ENCODE assay signal across 19 cellular contexts in genomic region chr7:99894738-99895137, GRCh38. TPM values are rescaled to one million over a fixed set of nuclear protein-coding genes. Genes with fewer than 3 reads are reported as not detected.
DNase-seq lines count a peak whose midpoint lies in the region; TF ChIP-seq lines count a peak whose summit lies in the region.
"Had no signal": no experiment of that assay in that cellular context is flagged by ENCODE, and none has a peak within 500 bp of the region (broad histone marks: within the 10 kb centered on the region; RNA-seq: fewer than 3 reads in every experiment).

No MANE protein-coding gene starts in this region.

- DNase-seq in activated naive CD4-positive, alpha-beta T cell (lab: John Stamatoyannopoulos, UW) = no peak
- DNase-seq in Calu3 (no peak), NCI-H1694 treated with DMSO at 0.1 percent for 48 hours (lab: John Stamatoyannopoulos, UW) (no peak), hepatic stellate cell (ENCODE audit: low spot score) (no peak)
- DNase-seq: 8988T; ACHN; BE2C; C1 segment of cervical spinal cord; CD4-positive, alpha-beta memory T cell; CD4-positive, CD25-positive, alpha-beta regulatory T cell; CD8-positive, alpha-beta memory T cell; COR-L47; DMS79 treated with DMSO at 0.1 percent for 48 hours; GF-D8 had no signal

- intact Hi-C loops in Calu3 (cut with micrococcal nuclease; ENCODE audit: unreplicated experiment) = no loop called here

- no peak overlapping the region for H3K27ac ChIP-seq in HEK293 (ENCODE audit: extremely low read depth, low read depth, low read length)
- H3K27ac ChIP-seq: BLaER1 had no signal

- CTCF ChIA-PET in Calu3 (lab: Charles Lee) = no interaction called here
- CTCF ChIA-PET in HEK293 (lab: Yijun Ruan, JAX) = no interaction called here

- peaks cover 7 to 8% of the 10 kb centered on the region in 2 experiments; a peak in 1 of 3 replicates for H3K36me3 ChIP-seq in HEK293 (ENCODE audit: control insufficient read depth in 2 of 2, insufficient read depth in 1 of 2, low read length in 2 of 2)
- H3K36me3 ChIP-seq: BE2C had no signal

- peaks cover 4% of the 10 kb centered on the region for H3K4me1 Mint-ChIP-seq in activated naive CD4-positive, alpha-beta T cell treated with anti-CD3 and anti-CD28 coated beads, Interleukin-2, amount 50 U/mL, for 24 hours
- no peaks in the 10 kb centered on the region for H3K4me1 Mint-ChIP-seq in Calu3 (ENCODE audit: low read depth, unreplicated experiment)

- TSS peak; percentile 17 for BruUV-seq in Calu3 (replicated peaks; lab: Mats Ljungman, UMichigan)

- no peaks in the 10 kb centered on the region for H3K9me3 Mint-ChIP-seq in activated naive CD4-positive, alpha-beta T cell treated with anti-CD3 and anti-CD28 coated beads, Interleukin-2, amount 50 U/mL, for 24 hours
- H3K9me3 Mint-ChIP-seq in Calu3 (ENCODE audit: low read depth, unreplicated experiment) = no peaks in the 10 kb centered on the region
- H3K9me3 Mint-ChIP-seq: CD8-positive, alpha-beta memory T cell had no signal

- TF ChIP-seq CTCF in Calu3 (IDR thresholded peaks at IDR 0.05; ENCODE audit: unreplicated experiment) (no peak), HEK293 (tag by site-specific recombination; IDR thresholded peaks at IDR 0.05) (no peak)

- H3K4me3 Mint-ChIP-seq in activated naive CD4-positive, alpha-beta T cell treated with anti-CD3 and anti-CD28 coated beads, Interleukin-2, amount 50 U/mL, for 24 hours = no peak overlapping the region
- H3K4me3 Mint-ChIP-seq in Calu3 (ENCODE audit: low read depth, unreplicated experiment) = no peak overlapping the region
- H3K4me3 Mint-ChIP-seq: CD14-positive monocyte; CD4-positive, alpha-beta memory T cell; CD4-positive, CD25-positive, alpha-beta regulatory T cell; CD8-positive, alpha-beta memory T cell had no signal

- no peaks in the 10 kb centered on the region for H3K27me3 Mint-ChIP-seq in activated naive CD4-positive, alpha-beta T cell treated with anti-CD3 and anti-CD28 coated beads, Interleukin-2, amount 50 U/mL, for 24 hours
- H3K27me3 Mint-ChIP-seq in Calu3 (ENCODE audit: unreplicated experiment) = no peaks in the 10 kb centered on the region
- H3K27me3 Mint-ChIP-seq: CD4-positive, alpha-beta memory T cell; CD4-positive, CD25-positive, alpha-beta regulatory T cell had no signal

- POLR2A ChIA-PET in HEK293 (lab: Yijun Ruan, JAX) = no interaction called here

- H3K4me3 ChIP-seq in HEK293 (ENCODE audit: low read depth, low read length) = no peak overlapping the region
- H3K4me3 ChIP-seq: BLaER1 had no signal

- H3K4me1 ChIP-seq in HEK293 (ENCODE audit: control insufficient read depth, insufficient read depth, low read length) = no peaks in the 10 kb centered on the region
- H3K4me1 ChIP-seq: BE2C, BLaER1 had no signal

- H3K27ac Mint-ChIP-seq in activated naive CD4-positive, alpha-beta T cell treated with anti-CD3 and anti-CD28 coated beads, Interleukin-2, amount 50 U/mL, for 24 hours = peak overlapping the region; percentile 26
- H3K27ac Mint-ChIP-seq in Calu3 (ENCODE audit: unreplicated experiment) = no peak overlapping the region
- H3K27ac Mint-ChIP-seq: CD4-positive, alpha-beta memory T cell; CD4-positive, CD25-positive, alpha-beta regulatory T cell had no signal

- no peaks in the 10 kb centered on the region for H3K9me3 ChIP-seq in HEK293 (ENCODE audit: control insufficient read depth, insufficient read depth, low read depth, low read length)
- H3K9me3 ChIP-seq: BE2C had no signal

- H3K36me3 Mint-ChIP-seq in activated naive CD4-positive, alpha-beta T cell treated with anti-CD3 and anti-CD28 coated beads, Interleukin-2, amount 50 U/mL, for 24 hours = peaks cover 27% of the 10 kb centered on the region
- no peaks in the 10 kb centered on the region for H3K36me3 Mint-ChIP-seq in Calu3 (ENCODE audit: insufficient read depth, unreplicated experiment)

TF ChIP-seq in HEK293, 187 proteins besides CTCF, POLR2A, EP300 and RAD21:
- TF ChIP-seq, protein P1, sequence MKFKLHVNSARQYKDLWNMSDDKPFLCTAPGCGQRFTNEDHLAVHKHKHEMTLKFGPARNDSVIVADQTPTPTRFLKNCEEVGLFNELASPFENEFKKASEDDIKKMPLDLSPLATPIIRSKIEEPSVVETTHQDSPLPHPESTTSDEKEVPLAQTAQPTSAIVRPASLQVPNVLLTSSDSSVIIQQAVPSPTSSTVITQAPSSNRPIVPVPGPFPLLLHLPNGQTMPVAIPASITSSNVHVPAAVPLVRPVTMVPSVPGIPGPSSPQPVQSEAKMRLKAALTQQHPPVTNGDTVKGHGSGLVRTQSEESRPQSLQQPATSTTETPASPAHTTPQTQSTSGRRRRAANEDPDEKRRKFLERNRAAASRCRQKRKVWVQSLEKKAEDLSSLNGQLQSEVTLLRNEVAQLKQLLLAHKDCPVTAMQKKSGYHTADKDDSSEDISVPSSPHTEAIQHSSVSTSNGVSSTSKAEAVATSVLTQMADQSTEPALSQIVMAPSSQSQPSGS (tag by site-specific recombination; IDR thresholded peaks at IDR 0.05; ENCODE audit: low read depth) = 0 out of 2 replicates have a peak, but pooled peaks have one; percentile 57
- no peak for TF ChIP-seq ZNF837 (tag by site-specific recombination; IDR thresholded peaks at IDR 0.05)

RNA-seq across cellular contexts. Expression of gene OR2AE1, which starts 17.9 kb away (rescaled TPM):
- total RNA-seq in Calu3 (2022) = 0.47 TPM in 1 of 2 replicates, not detected in the other
- total RNA-seq: A673; CD4-positive, alpha-beta memory T cell had no signal

RNA-seq across cellular contexts. Expression of gene TRIM4, which starts 24.6 kb away (rescaled TPM):
- 15.9 and 16.9 TPM in 2 replicates for total RNA-seq in Calu3 (2022)

RNA-seq across cellular contexts. Expression of gene GJC3, which starts 34.7 kb away (rescaled TPM):
- not detected in 2 replicates for total RNA-seq in Calu3 (2022)
- total RNA-seq: A673 had no signal
